ENCODE assay signal across 2 cellular contexts in genomic region chr2:169955940-169956339, GRCh38.
TF ChIP-seq lines count a peak whose summit lies in the region.

No MANE protein-coding gene starts in this region.

TF ChIP-seq in WTC11, 78 proteins besides CTCF, POLR2A, EP300 and RAD21 (continued from another document):
- TF ChIP-seq JUN (CRISPR knock-in tag; IDR thresholded peaks at IDR 0.05), result no peak
- TF ChIP-seq NFATC4 (CRISPR knock-in tag; IDR thresholded peaks at IDR 0.05), result no peak
- no peak for TF ChIP-seq JAZF1 (CRISPR knock-in tag; IDR thresholded peaks at IDR 0.05)
- TF ChIP-seq AR (CRISPR knock-in tag; IDR thresholded peaks at IDR 0.05), result no peak
- no peak for TF ChIP-seq E2F1 (CRISPR knock-in tag; IDR thresholded peaks at IDR 0.05)
- TF ChIP-seq NR2C2 (CRISPR knock-in tag; IDR thresholded peaks at IDR 0.05), result no peak

TF ChIP-seq in H1, 55 proteins besides CTCF, POLR2A, EP300 and RAD21 (continued from another document):
- TF ChIP-seq CHD7 (IDR thresholded peaks at IDR 0.05; ENCODE audit: insufficient replicate concordance, low read length) (no peak), BRCA1 (IDR thresholded peaks at IDR 0.05; ENCODE audit: low read depth, low read length) (no peak), CEBPB (IDR thresholded peaks at IDR 0.05; ENCODE audit: low read depth, low read length) (no peak), HDAC6 (IDR thresholded peaks at IDR 0.05; ENCODE audit: low read depth, low read length) (no peak), SIX5 (IDR thresholded peaks at IDR 0.05; ENCODE audit: low read depth, low read length) (no peak), SP1 (IDR thresholded peaks at IDR 0.05; ENCODE audit: low read depth, low read length) (no peak), SIN3A (conservative IDR thresholded peaks at IDR 0.05 in 1 of 2, IDR thresholded peaks at IDR 0.05 in 1 of 2; ENCODE audit: low read depth in 1 of 2, low read length in 2 of 2) (no peak), GABPA (IDR thresholded peaks at IDR 0.05; ENCODE audit: borderline replicate concordance, insufficient read depth, low read length) (no peak), JUND (IDR thresholded peaks at IDR 0.05; ENCODE audit: low read length) (no peak), CBX8 (IDR thresholded peaks at IDR 0.05; ENCODE audit: borderline replicate concordance, low read depth, low read length) (no peak), MAFK (IDR thresholded peaks at IDR 0.05; ENCODE audit: low read depth, low read length) (no peak), ATF2 (IDR thresholded peaks at IDR 0.05; ENCODE audit: low read length) (no peak)
TF ChIP-seq in H1: peak in this region for 0.
